Comparison of ENCODE assay signal across 11 cellular contexts in genomic region chr15:55402707-55403106, GRCh38. TPM values are rescaled to one million over a fixed set of nuclear protein-coding genes. Genes with fewer than 3 reads are reported as not detected.
DNase-seq lines count a peak whose midpoint lies in the region; ATAC-seq and TF ChIP-seq lines count a peak whose summit lies in the region.
"Had no signal": no experiment of that assay in that cellular context is flagged by ENCODE, and none has a peak within 500 bp of the region (broad histone marks: within the 10 kb centered on the region; RNA-seq: fewer than 3 reads in every experiment).

No MANE protein-coding gene starts in this region.

- peaks cover 39% of the 10 kb centered on the region for H3K4me1 Mint-ChIP-seq in activated naive CD4-positive, alpha-beta T cell treated with anti-CD3 and anti-CD28 coated beads for 36 hours (ENCODE audit: low read depth)
- H3K4me1 Mint-ChIP-seq in mesothelial cell of epicardium, result peaks cover 6% of the 10 kb centered on the region

- peaks cover 0 to 2% (median 0%) of the 10 kb centered on the region in 5 donors for H3K36me3 ChIP-seq in subcutaneous abdominal adipose tissue (ENCODE audit: control insufficient read depth in 5 of 5, insufficient read depth in 5 of 5, low read length in 5 of 5)

- no peak overlapping the region for H3K4me3 ChIP-seq in cardiac fibroblast (replicated peaks in 1 of 2; ENCODE audit: low read depth in 2 of 2, low read length in 2 of 2)
- no peak overlapping the region for H3K4me3 ChIP-seq in subcutaneous abdominal adipose tissue (ENCODE audit: low read depth in 1 of 5, low read length in 5 of 5)
- H3K4me3 ChIP-seq: cardiac muscle cell had no signal

- H3K27ac ChIP-seq in subcutaneous abdominal adipose tissue (ENCODE audit: low read depth, low read length), result peak overlapping the region; percentile 64
- H3K27ac ChIP-seq: cardiac muscle cell had no signal

- ATAC-seq in HG03196 (IDR thresholded peaks at IDR 0.05; ENCODE audit: unreplicated experiment) (peak; percentile 40), GM21360 (IDR thresholded peaks at IDR 0.05; ENCODE audit: unreplicated experiment) (no peak)

- peak overlapping the region; percentile 74 for H3K27ac Mint-ChIP-seq in activated naive CD4-positive, alpha-beta T cell treated with anti-CD3 and anti-CD28 coated beads for 36 hours
- no peak overlapping the region for H3K27ac Mint-ChIP-seq in mesothelial cell of epicardium

- H3K36me3 Mint-ChIP-seq in activated naive CD4-positive, alpha-beta T cell treated with anti-CD3 and anti-CD28 coated beads for 36 hours (ENCODE audit: low read depth), result peaks cover 11% of the 10 kb centered on the region
- H3K36me3 Mint-ChIP-seq in mesothelial cell of epicardium, result peaks cover 10% of the 10 kb centered on the region

- H3K9me3 ChIP-seq in subcutaneous abdominal adipose tissue (ENCODE audit: control insufficient read depth in 5 of 5, low read length in 5 of 5), result no peaks in the 10 kb centered on the region

- no peaks in the 10 kb centered on the region for H3K27me3 Mint-ChIP-seq in activated naive CD4-positive, alpha-beta T cell treated with anti-CD3 and anti-CD28 coated beads for 36 hours (ENCODE audit: low read depth)
- no peaks in the 10 kb centered on the region for H3K27me3 Mint-ChIP-seq in mesothelial cell of epicardium (ENCODE audit: low read depth)

- H3K9me3 Mint-ChIP-seq in activated naive CD4-positive, alpha-beta T cell treated with anti-CD3 and anti-CD28 coated beads for 36 hours, result no peaks in the 10 kb centered on the region
- H3K9me3 Mint-ChIP-seq in mesothelial cell of epicardium, result no peaks in the 10 kb centered on the region

- CTCF ChIA-PET in activated naive CD4-positive, alpha-beta T cell treated with anti-CD3 and anti-CD28 coated beads for 36 hours (lab: Charles Lee), result interaction anchor here (1.6 to 3.3 kb wide), 2 partner anchors 32 to 37 kb away, joined by 3 to 10 read pairs; no protein-coding TSS in a partner anchor

- peak; percentile 28 for DNase-seq in activated naive CD4-positive, alpha-beta T cell treated with anti-CD3 and anti-CD28 coated beads for 36 hours
- DNase-seq in activated naive CD4-positive, alpha-beta T cell treated with anti-CD3 and anti-CD28 coated beads, Interleukin-2, amount 50 U/mL, for 16 hours, result no peak
- DNase-seq in cardiac fibroblast (ENCODE audit: low read depth in 2 of 2) (peak; percentile 13 to 23), NCI-H2171 (lab: John Stamatoyannopoulos, UW) (no peak), mesothelial cell of epicardium (ENCODE audit: low spot score in 2 of 2, unreplicated experiment in 2 of 2) (no peak)
- DNase-seq: kidney; stimulated activated CD4-positive, alpha-beta T cell treated with anti-CD3 and anti-CD28 coated beads, Interleukin-15, amount 100 ng/mL, for 24 hours had no signal

- peaks cover 0 to 33% (median 31%) of the 10 kb centered on the region in 5 donors for H3K4me1 ChIP-seq in subcutaneous abdominal adipose tissue (ENCODE audit: control insufficient read depth in 5 of 5, insufficient read depth in 5 of 5, low read length in 5 of 5)

- H3K9ac ChIP-seq in subcutaneous abdominal adipose tissue (ENCODE audit: low read length in 5 of 5), result peak overlapping the region in 1 of 5 donors; percentile 10

- intact Hi-C loops in activated naive CD4-positive, alpha-beta T cell treated with anti-CD3 and anti-CD28 coated beads for 36 hours (cut with micrococcal nuclease), result no loop called here

- H3K4me3 Mint-ChIP-seq in activated naive CD4-positive, alpha-beta T cell treated with anti-CD3 and anti-CD28 coated beads for 36 hours, result peak overlapping the region; percentile 0
- H3K4me3 Mint-ChIP-seq in mesothelial cell of epicardium, result no peak overlapping the region

- no peak for TF ChIP-seq CTCF in cardiac fibroblast (IDR thresholded peaks at IDR 0.05; ENCODE audit: low read depth, low read length)
- no peak for TF ChIP-seq CTCF in mesothelial cell of epicardium (IDR thresholded peaks at IDR 0.05; ENCODE audit: unreplicated experiment)

- H3K27me3 ChIP-seq in subcutaneous abdominal adipose tissue (ENCODE audit: control insufficient read depth in 5 of 5, insufficient read depth in 4 of 5, low read length in 5 of 5), result no peaks in the 10 kb centered on the region
- H3K27me3 ChIP-seq: cardiac muscle cell had no signal

RNA-seq across cellular contexts. Expression of gene CCPG1, which starts 5.5 kb away (rescaled TPM):
- 10 to 100 TPM in 1 of 2 experiments, 1 to 10 TPM in 1; 9.8 to 11.6 TPM for total RNA-seq in activated naive CD4-positive, alpha-beta T cell treated with anti-CD3 and anti-CD28 coated beads for 36 hours
- 18.4 to 21.3 TPM (median 19.2 TPM) in 3 replicates for total RNA-seq in mesothelial cell of epicardium

RNA-seq across cellular contexts. Expression of gene PIERCE2, which starts 5.6 kb away (rescaled TPM):
- total RNA-seq in activated naive CD4-positive, alpha-beta T cell treated with anti-CD3 and anti-CD28 coated beads for 36 hours, result under 1 TPM; 0.38 to 0.44 TPM
- total RNA-seq in mesothelial cell of epicardium, result 1.4 to 2.2 TPM (median 1.6 TPM) in 3 replicates

Comparison
In these comparisons a context has a peak if more than half of its experiments do, and no peak if none do; other contexts are left out.
1. DNase-seq: peak in activated naive CD4-positive, alpha-beta T cell treated with anti-CD3 and anti-CD28 coated beads for 36 hours (single experiment) and cardiac fibroblast (2 of 2); none in activated naive CD4-positive, alpha-beta T cell treated with anti-CD3 and anti-CD28 coated beads, Interleukin-2, amount 50 U/mL, for 16 hours (single experiment), NCI-H2171 (single experiment) and mesothelial cell of epicardium (0 of 2).